Comparison of ENCODE assay signal across 28 cellular contexts in genomic region chr6:44702292-44702691, GRCh38.
DNase-seq lines count a peak whose midpoint lies in the region; TF ChIP-seq lines count a peak whose summit lies in the region.
"Had no signal": no experiment of that assay in that cellular context is flagged by ENCODE, and none has a peak within 500 bp of the region (broad histone marks: within the 10 kb centered on the region; RNA-seq: fewer than 3 reads in every experiment).

No MANE protein-coding gene starts in this region.

- H3K36me3 Mint-ChIP-seq in HFFc6 (ENCODE audit: low read depth) = no peaks in the 10 kb centered on the region
- H3K36me3 Mint-ChIP-seq: stimulated activated memory B cell treated with anti-CD40 and anti-IgM and Interleukin-4, amounts not matched to agents 10 μg/mL and 1 μg/mL and 100 μg/mL, for 72 hours had no signal

- peaks cover 20% of the 10 kb centered on the region for H3K4me1 Mint-ChIP-seq in HFFc6 (ENCODE audit: low read depth)
- H3K4me1 Mint-ChIP-seq: activated B cell treated with CpG ODN at 0.5 μM for 24 hours had no signal

- no peaks in the 10 kb centered on the region for H3K9me3 Mint-ChIP-seq in HFFc6
- H3K9me3 Mint-ChIP-seq: activated B cell treated with CpG ODN at 0.5 μM for 24 hours; activated T-cell treated with anti-CD3 and anti-CD28 coated beads, Interleukin-2, amount 50 U/mL, for 4 hours; stimulated activated memory B cell treated with anti-CD40 and anti-IgM and Interleukin-4, amounts not matched to agents 10 μg/mL and 1 μg/mL and 100 μg/mL, for 72 hours had no signal

- H3K27me3 Mint-ChIP-seq in HFFc6 (ENCODE audit: insufficient read depth) = peaks cover 13% of the 10 kb centered on the region

- no peak overlapping the region for H3K27ac Mint-ChIP-seq in HFFc6
- H3K27ac Mint-ChIP-seq: activated B cell treated with CpG ODN at 0.5 μM for 24 hours; progenitor cell of endocrine pancreas; stimulated activated memory B cell treated with anti-CD40 and anti-IgM and Interleukin-4, amounts not matched to agents 10 μg/mL and 1 μg/mL and 100 μg/mL, for 72 hours had no signal

- TF ChIP-seq CTCF in AG10803 (conservative IDR thresholded peaks at IDR 0.05; ENCODE audit: low read length) (no peak), fibroblast of pulmonary artery (IDR thresholded peaks at IDR 0.05; ENCODE audit: low read length, missing control alignments) (no peak), HFFc6 (IDR thresholded peaks at IDR 0.05) (no peak)

- H3K4me3 ChIP-seq in AG10803 (ENCODE audit: low read length) (no peak overlapping the region), fibroblast of pulmonary artery (replicated peaks; ENCODE audit: low read depth, low read length) (no peak overlapping the region)
- H3K4me3 ChIP-seq: esophagus muscularis mucosa, gastroesophageal sphincter, hepatocyte, right lobe of liver, SJSA1 had no signal

- peak; percentile 38 for DNase-seq in AG10803 (ENCODE audit: low read depth)
- peak; percentile 41 for DNase-seq in Daoy (ENCODE audit: low read depth)
- peak; percentile 24 for DNase-seq in RPMI7951 (ENCODE audit: low read depth)
- DNase-seq in fibroblast of pulmonary artery (ENCODE audit: low read depth) = peak; percentile 23
- no peak for DNase-seq in HFFc6
- DNase-seq in midbrain (lab: John Stamatoyannopoulos, UW) = no peak
- DNase-seq in activated naive CD4-positive, alpha-beta T cell (lab: John Stamatoyannopoulos, UW) = no peak
- DNase-seq: activated B cell treated with CpG ODN at 0.5 μM for 24 hours; activated naive CD4-positive, alpha-beta T cell treated with anti-CD3 and anti-CD28 coated beads, Interleukin-2, amount 50 U/mL, for 16 hours; activated T-cell treated with anti-CD3 and anti-CD28 coated beads, Interleukin-2, amount 50 U/mL, for 4 hours; anterior cingulate cortex; Caco-2; central memory CD4-positive, alpha-beta T cell; dermis blood vessel endothelial cell; DND-41; left colon; mammary epithelial cell; NCI-H1417; NCI-H2081; right lobe of liver; RPMI8226; stimulated activated CD4-positive, alpha-beta T cell treated with anti-CD3 and anti-CD28 coated beads, Interleukin-4, amount 100 ng/mL, for 24 hours had no signal

- no peak overlapping the region for H3K4me3 Mint-ChIP-seq in HFFc6
- H3K4me3 Mint-ChIP-seq: activated B cell treated with CpG ODN at 0.5 μM for 24 hours; activated T-cell treated with anti-CD3 and anti-CD28 coated beads, Interleukin-2, amount 50 U/mL, for 4 hours; stimulated activated memory B cell treated with anti-CD40 and anti-IgM and Interleukin-4, amounts not matched to agents 10 μg/mL and 1 μg/mL and 100 μg/mL, for 72 hours had no signal

Comparison
In these comparisons a context has a peak if more than half of its experiments do, and no peak if none do; other contexts are left out.
1. DNase-seq: peak in AG10803 (single experiment), Daoy (single experiment), RPMI7951 (single experiment) and fibroblast of pulmonary artery (single experiment); none in HFFc6 (single experiment), midbrain (single experiment) and activated naive CD4-positive, alpha-beta T cell (0 of 4).